1 cellular context compared by ENCODE assay signal in genomic region chr17:45147581-45148182, GRCh38.
TF ChIP-seq lines count a peak whose summit lies in the region.

No MANE protein-coding gene starts in this region.

TF ChIP-seq in K562, 482 proteins besides CTCF, POLR2A, EP300 and RAD21 (continued from another document and continues in another):
- TF ChIP-seq E2F8 (IDR thresholded peaks at IDR 0.05; ENCODE audit: low read depth, partially characterized antibody), result peak; percentile 61
- TF ChIP-seq GATAD2A (IDR thresholded peaks at IDR 0.05), result no peak
- TF ChIP-seq ZC3H11A (IDR thresholded peaks at IDR 0.05; ENCODE audit: low read depth, low read length), result 0 out of 2 replicates have a peak, but pooled peaks have one; percentile 6
- no peak for TF ChIP-seq SREBF1 (IDR thresholded peaks at IDR 0.05; ENCODE audit: borderline replicate concordance, low read depth, low read length)
- TF ChIP-seq ZNF76 (CRISPR knock-in tag; IDR thresholded peaks at IDR 0.05; ENCODE audit: borderline replicate concordance), result peak; percentile 81; the same call in 1 of the 2 replicates
- TF ChIP-seq, protein P1, sequence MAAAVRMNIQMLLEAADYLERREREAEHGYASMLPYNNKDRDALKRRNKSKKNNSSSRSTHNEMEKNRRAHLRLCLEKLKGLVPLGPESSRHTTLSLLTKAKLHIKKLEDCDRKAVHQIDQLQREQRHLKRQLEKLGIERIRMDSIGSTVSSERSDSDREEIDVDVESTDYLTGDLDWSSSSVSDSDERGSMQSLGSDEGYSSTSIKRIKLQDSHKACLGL (CRISPR knock-in tag; IDR thresholded peaks at IDR 0.05; ENCODE audit: borderline replicate concordance, poor library complexity, severe bottlenecking), result no peak
- no peak for TF ChIP-seq CAMTA2 (CRISPR knock-in tag; conservative IDR thresholded peaks at IDR 0.05)
- peak; percentile 1; the same call in 1 of the 2 replicates for TF ChIP-seq GABPB1 (CRISPR knock-in tag; IDR thresholded peaks at IDR 0.05)
- TF ChIP-seq HIVEP1 (CRISPR knock-in tag; IDR thresholded peaks at IDR 0.05), result no peak
- TF ChIP-seq NR2C1 (IDR thresholded peaks at IDR 0.05), result peak; percentile 62; the same call in 1 of the 2 replicates
- TF ChIP-seq NR2C1 (tag; IDR thresholded peaks at IDR 0.05), result no peak
- TF ChIP-seq L3MBTL2 (IDR thresholded peaks at IDR 0.05), result no peak; the same call in 1 of the 2 replicates
- no peak for TF ChIP-seq RBM15 (IDR thresholded peaks at IDR 0.05; ENCODE audit: insufficient read depth, low read length)
- TF ChIP-seq KDM5B (IDR thresholded peaks at IDR 0.05; ENCODE audit: insufficient replicate concordance, low read depth, low read length), result no peak
- no peak for TF ChIP-seq E2F1 (CRISPR knock-in tag; IDR thresholded peaks at IDR 0.05)
- TF ChIP-seq KDM4B (IDR thresholded peaks at IDR 0.05; ENCODE audit: borderline replicate concordance in 2 of 2, low read depth in 1 of 2), result no peak
- TF ChIP-seq PRMT5 (CRISPR knock-in tag; IDR thresholded peaks at IDR 0.05), result no peak
- TF ChIP-seq CBX8 (IDR thresholded peaks at IDR 0.05; ENCODE audit: borderline replicate concordance, extremely low read depth, low read depth, low read length, poor library complexity, severe bottlenecking), result no peak
- no peak for TF ChIP-seq ZBTB8A (IDR thresholded peaks at IDR 0.05; ENCODE audit: partially characterized antibody)
- TF ChIP-seq, protein P2, sequence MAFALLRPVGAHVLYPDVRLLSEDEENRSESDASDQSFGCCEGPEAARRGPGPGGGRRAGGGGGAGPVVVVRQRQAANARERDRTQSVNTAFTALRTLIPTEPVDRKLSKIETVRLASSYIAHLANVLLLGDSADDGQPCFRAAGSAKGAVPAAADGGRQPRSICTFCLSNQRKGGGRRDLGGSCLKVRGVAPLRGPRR (CRISPR knock-in tag; IDR thresholded peaks at IDR 0.05), result 0 out of 2 replicates have a peak, but pooled peaks have one; percentile 65
- no peak for TF ChIP-seq PML (IDR thresholded peaks at IDR 0.05; ENCODE audit: low read length)
- no peak for TF ChIP-seq TFAM (CRISPR knock-in tag; conservative IDR thresholded peaks at IDR 0.05)
- no peak for TF ChIP-seq PBX2 (CRISPR knock-in tag; IDR thresholded peaks at IDR 0.05; ENCODE audit: low read depth)
- peak; percentile 74 for TF ChIP-seq PBX2 (tag; conservative IDR thresholded peaks at IDR 0.05; ENCODE audit: low read depth)
- TF ChIP-seq SOX6 (IDR thresholded peaks at IDR 0.05), result peak; percentile 70
- no peak for TF ChIP-seq TBP (optimal IDR thresholded peaks at IDR 0.05; ENCODE audit: low read depth, low read length)
- no peak for TF ChIP-seq HNRNPH1 (optimal IDR thresholded peaks at IDR 0.05; ENCODE audit: low read depth, low read length)
- TF ChIP-seq NFE2 (IDR thresholded peaks at IDR 0.05; ENCODE audit: low read depth), result no peak
- TF ChIP-seq, protein P3, sequence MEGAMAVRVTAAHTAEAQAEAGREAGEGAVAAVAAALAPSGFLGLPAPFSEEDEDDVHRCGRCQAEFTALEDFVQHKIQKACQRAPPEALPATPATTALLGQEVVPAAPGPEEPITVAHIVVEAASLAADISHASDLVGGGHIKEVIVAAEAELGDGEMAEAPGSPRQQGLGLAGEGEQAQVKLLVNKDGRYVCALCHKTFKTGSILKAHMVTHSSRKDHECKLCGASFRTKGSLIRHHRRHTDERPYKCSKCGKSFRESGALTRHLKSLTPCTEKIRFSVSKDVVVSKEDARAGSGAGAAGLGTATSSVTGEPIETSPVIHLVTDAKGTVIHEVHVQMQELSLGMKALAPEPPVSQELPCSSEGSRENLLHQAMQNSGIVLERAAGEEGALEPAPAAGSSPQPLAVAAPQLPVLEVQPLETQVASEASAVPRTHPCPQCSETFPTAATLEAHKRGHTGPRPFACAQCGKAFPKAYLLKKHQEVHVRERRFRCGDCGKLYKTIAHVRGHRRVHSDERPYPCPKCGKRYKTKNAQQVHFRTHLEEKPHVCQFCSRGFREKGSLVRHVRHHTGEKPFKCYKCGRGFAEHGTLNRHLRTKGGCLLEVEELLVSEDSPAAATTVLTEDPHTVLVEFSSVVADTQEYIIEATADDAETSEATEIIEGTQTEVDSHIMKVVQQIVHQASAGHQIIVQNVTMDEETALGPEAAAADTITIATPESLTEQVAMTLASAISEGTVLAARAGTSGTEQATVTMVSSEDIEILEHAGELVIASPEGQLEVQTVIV (CRISPR knock-in tag; IDR thresholded peaks at IDR 0.05; ENCODE audit: borderline replicate concordance), result peak; percentile 73; the same call in 1 of the 2 replicates
- TF ChIP-seq MAFF (IDR thresholded peaks at IDR 0.05; ENCODE audit: low read length), result peak; percentile 78
- peak; percentile 81 for TF ChIP-seq ASH1L (IDR thresholded peaks at IDR 0.05; ENCODE audit: borderline replicate concordance, low read depth, partially characterized antibody)
- no peak for TF ChIP-seq ZNF655 (CRISPR knock-in tag; IDR thresholded peaks at IDR 0.05)
- no peak for TF ChIP-seq SMARCE1 (IDR thresholded peaks at IDR 0.05)
- TF ChIP-seq ZBTB26 (CRISPR knock-in tag; IDR thresholded peaks at IDR 0.05), result 0 out of 2 replicates have a peak, but pooled peaks have one; percentile 68
- no peak for TF ChIP-seq ZMIZ1 (IDR thresholded peaks at IDR 0.05; ENCODE audit: low read depth in 2 of 2, low read length in 2 of 2)
- TF ChIP-seq PHB (CRISPR knock-in tag; IDR thresholded peaks at IDR 0.05), result peak; percentile 69; the same call in 1 of the 2 replicates
- peak; percentile 51 for TF ChIP-seq RBBP5 (IDR thresholded peaks at IDR 0.05; ENCODE audit: borderline replicate concordance, insufficient read depth, low read length, poor library complexity, severe bottlenecking)
- 0 out of 4 replicates have a peak, but pooled peaks of 1 of the 2 experiments have one; percentile 12 for TF ChIP-seq HDAC1 (IDR thresholded peaks at IDR 0.05)
- TF ChIP-seq HOXB6 (CRISPR knock-in tag; IDR thresholded peaks at IDR 0.05; ENCODE audit: borderline replicate concordance), result no peak; the same call in 1 of the 2 replicates
- TF ChIP-seq, protein P4, sequence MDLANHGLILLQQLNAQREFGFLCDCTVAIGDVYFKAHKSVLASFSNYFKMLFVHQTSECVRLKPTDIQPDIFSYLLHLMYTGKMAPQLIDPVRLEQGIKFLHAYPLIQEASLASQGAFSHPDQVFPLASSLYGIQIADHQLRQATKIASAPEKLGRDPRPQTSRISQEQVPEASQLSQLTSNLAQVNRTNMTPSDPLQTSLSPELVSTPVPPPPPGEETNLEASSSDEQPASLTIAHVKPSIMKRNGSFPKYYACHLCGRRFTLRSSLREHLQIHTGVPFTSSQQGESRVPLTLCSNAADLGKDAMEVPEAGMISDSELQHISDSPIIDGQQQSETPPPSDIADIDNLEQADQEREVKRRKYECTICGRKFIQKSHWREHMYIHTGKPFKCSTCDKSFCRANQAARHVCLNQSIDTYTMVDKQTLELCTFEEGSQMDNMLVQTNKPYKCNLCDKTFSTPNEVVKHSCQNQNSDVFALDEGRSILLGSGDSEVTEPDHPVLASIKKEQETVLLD (IDR thresholded peaks at IDR 0.05), result no peak
- TF ChIP-seq MYC (IDR thresholded peaks at IDR 0.05; ENCODE audit: low read depth, low read length), result 0 out of 2 replicates have a peak, but pooled peaks have one; percentile 39
- TF ChIP-seq MYC (CRISPR knock-in tag; IDR thresholded peaks at IDR 0.05; ENCODE audit: borderline replicate concordance, low read depth), result peak; percentile 89
- peak; percentile 22 for TF ChIP-seq SMAD1 (IDR thresholded peaks at IDR 0.05; ENCODE audit: low read depth, low read length, partially characterized antibody)
- TF ChIP-seq WHSC1 (IDR thresholded peaks at IDR 0.05; ENCODE audit: low read length), result no peak
